8 cellular contexts compared by ENCODE assay signal in genomic region chr17:77451271-77451893, GRCh38.
DNase-seq lines count a peak whose midpoint lies in the region; ATAC-seq lines count a peak whose summit lies in the region.

No MANE protein-coding gene starts in this region.

- no peaks in the 10 kb centered on the region for H3K9me3 Mint-ChIP-seq in activated CD4-positive, alpha-beta memory T cell treated with anti-CD3 and anti-CD28 coated beads for 36 hours
- H3K9me3 Mint-ChIP-seq in effector memory CD8-positive, alpha-beta T cell: no peaks in the 10 kb centered on the region
- H3K9me3 Mint-ChIP-seq in stimulated activated naive CD8-positive, alpha-beta T cell treated with anti-CD3 and anti-CD28 coated beads, Interleukin-15, Interleukin-2, amounts not matched to agents 100 ng/mL and 50 ng/mL, for 24 hours: no peaks in the 10 kb centered on the region

- DNase-seq in NCI-H1417 (lab: John Stamatoyannopoulos, UW) (peak in 2 of 3 experiments; percentile 70 to 86), NCI-H1417 treated with DMSO at 0.1 percent for 48 hours (lab: John Stamatoyannopoulos, UW) (no peak), NCI-H1694 (lab: John Stamatoyannopoulos, UW) (peak; percentile 62), medulla oblongata (ENCODE audit: extremely low spot score) (peak; percentile 89), hepatic stellate cell (ENCODE audit: low spot score) (no peak)
- peak; percentile 83 for DNase-seq in activated CD4-positive, alpha-beta memory T cell treated with anti-CD3 and anti-CD28 coated beads for 36 hours
- peak; percentile 50 to 61 (median 55) for DNase-seq in effector memory CD8-positive, alpha-beta T cell

- H3K27ac Mint-ChIP-seq in activated CD4-positive, alpha-beta memory T cell treated with anti-CD3 and anti-CD28 coated beads for 36 hours: peak overlapping the region; percentile 100
- peak overlapping the region; percentile 95 to 99 for H3K27ac Mint-ChIP-seq in effector memory CD8-positive, alpha-beta T cell
- H3K27ac Mint-ChIP-seq in stimulated activated naive CD8-positive, alpha-beta T cell treated with anti-CD3 and anti-CD28 coated beads, Interleukin-15, Interleukin-2, amounts not matched to agents 100 ng/mL and 50 ng/mL, for 24 hours: peak overlapping the region; percentile 99

- ATAC-seq in effector memory CD8-positive, alpha-beta T cell (replicated peaks): peak; percentile 60

- POLR2A ChIA-PET in activated CD4-positive, alpha-beta memory T cell treated with anti-CD3 and anti-CD28 coated beads for 36 hours (lab: Charles Lee): interaction anchor here (0.6 to 6.6 kb wide), 12 partner anchors 8 to 75 kb away, joined by 3 to 47 read pairs (median 7); no protein-coding TSS in a partner anchor

- H3K4me1 Mint-ChIP-seq in activated CD4-positive, alpha-beta memory T cell treated with anti-CD3 and anti-CD28 coated beads for 36 hours (ENCODE audit: low read depth): peaks cover 41% of the 10 kb centered on the region
- H3K4me1 Mint-ChIP-seq in effector memory CD8-positive, alpha-beta T cell (ENCODE audit: low read depth in 2 of 2): peaks cover 64 to 71% of the 10 kb centered on the region in 2 donors
- H3K4me1 Mint-ChIP-seq in stimulated activated naive CD8-positive, alpha-beta T cell treated with anti-CD3 and anti-CD28 coated beads, Interleukin-15, Interleukin-2, amounts not matched to agents 100 ng/mL and 50 ng/mL, for 24 hours (ENCODE audit: low read depth): peaks cover 71% of the 10 kb centered on the region

- H3K36me3 Mint-ChIP-seq in activated CD4-positive, alpha-beta memory T cell treated with anti-CD3 and anti-CD28 coated beads for 36 hours: peaks cover 43% of the 10 kb centered on the region
- H3K36me3 Mint-ChIP-seq in effector memory CD8-positive, alpha-beta T cell (ENCODE audit: insufficient read depth): peaks cover 36% of the 10 kb centered on the region
- peaks cover 23% of the 10 kb centered on the region for H3K36me3 Mint-ChIP-seq in stimulated activated naive CD8-positive, alpha-beta T cell treated with anti-CD3 and anti-CD28 coated beads, Interleukin-15, Interleukin-2, amounts not matched to agents 100 ng/mL and 50 ng/mL, for 24 hours (ENCODE audit: low read depth)

- intact Hi-C loops in activated CD4-positive, alpha-beta memory T cell treated with anti-CD3 and anti-CD28 coated beads for 36 hours (cut with micrococcal nuclease): loop anchor here (10.0 kb wide), 1 partner anchor 433 kb away; no protein-coding TSS in a partner anchor

- peak overlapping the region; percentile 91 for H3K4me3 Mint-ChIP-seq in activated CD4-positive, alpha-beta memory T cell treated with anti-CD3 and anti-CD28 coated beads for 36 hours
- peak overlapping the region; percentile 94 to 99 for H3K4me3 Mint-ChIP-seq in effector memory CD8-positive, alpha-beta T cell
- H3K4me3 Mint-ChIP-seq in stimulated activated naive CD8-positive, alpha-beta T cell treated with anti-CD3 and anti-CD28 coated beads, Interleukin-15, Interleukin-2, amounts not matched to agents 100 ng/mL and 50 ng/mL, for 24 hours: peak overlapping the region; percentile 88

- CTCF ChIA-PET in activated CD4-positive, alpha-beta memory T cell treated with anti-CD3 and anti-CD28 coated beads for 36 hours (lab: Charles Lee): interaction anchor here (0.7 to 7.4 kb wide), 13 partner anchors 8 to 153 kb away, joined by 3 to 45 read pairs (median 4); no protein-coding TSS in a partner anchor

- no peaks in the 10 kb centered on the region for H3K27me3 Mint-ChIP-seq in activated CD4-positive, alpha-beta memory T cell treated with anti-CD3 and anti-CD28 coated beads for 36 hours
- H3K27me3 Mint-ChIP-seq in effector memory CD8-positive, alpha-beta T cell: no peaks in the 10 kb centered on the region
- H3K27me3 Mint-ChIP-seq in stimulated activated naive CD8-positive, alpha-beta T cell treated with anti-CD3 and anti-CD28 coated beads, Interleukin-15, Interleukin-2, amounts not matched to agents 100 ng/mL and 50 ng/mL, for 24 hours: no peaks in the 10 kb centered on the region

Comparison
In these comparisons a context has a peak if more than half of its experiments do, and no peak if none do; other contexts are left out.
1. DNase-seq: peak in NCI-H1417 (2 of 3), NCI-H1694 (single experiment), activated CD4-positive, alpha-beta memory T cell treated with anti-CD3 and anti-CD28 coated beads for 36 hours (single experiment), effector memory CD8-positive, alpha-beta T cell (3 of 3) and medulla oblongata (single experiment); none in NCI-H1417 treated with DMSO at 0.1 percent for 48 hours (single experiment) and hepatic stellate cell (single experiment).
2. Peak in every context shown above with its lines, with median percentiles within 50 percentile points of each other: H3K27ac Mint-ChIP-seq and H3K4me3 Mint-ChIP-seq.